ENCODE assay signal across 9 cellular contexts in genomic region chr20:57747889-57748456, GRCh38. TPM values are rescaled to one million over a fixed set of nuclear protein-coding genes. Genes with fewer than 3 reads are reported as not detected.
A peak's percentile ranks its signal among the peaks of the same experiment; 100 is the strongest.
DNase-seq lines count a peak whose midpoint lies in the region; ATAC-seq and TF ChIP-seq lines count a peak whose summit lies in the region.
"Had no signal": no experiment of that assay in that cellular context is flagged by ENCODE, and none has a peak within 500 bp of the region (broad histone marks: within the 10 kb centered on the region; RNA-seq: fewer than 3 reads in every experiment).

No MANE protein-coding gene starts in this region.

- H3K9me2 ChIP-seq in PC-3 (replicated peaks; ENCODE audit: low read length) = no peaks in the 10 kb centered on the region
- H3K9me2 ChIP-seq in hepatocyte (replicated peaks; ENCODE audit: insufficient read depth) = no peaks in the 10 kb centered on the region

- H3K4me3 Mint-ChIP-seq in naive thymus-derived CD4-positive, alpha-beta T cell = peak overlapping the region in 6 of 10 donors; percentile 39 to 92 (median 87)

- peak overlapping the region in 1 of 9 donors; percentile 38 for H3K27ac Mint-ChIP-seq in naive thymus-derived CD4-positive, alpha-beta T cell
- H3K27ac Mint-ChIP-seq: T-helper 2 cell treated with Interferon-gamma antibody and Interleukin-4, amounts not matched to agents 5 μg/mL and 100 μg/mL, for 36 hours had no signal

- in situ Hi-C loops in transverse colon (cut with MboI; ENCODE audit: low pct_ligation_motif_present in 1 of 4, low pct_unique_long_range_greater_than_20kb in 1 of 4, low sequenced_read_pairs in 3 of 4) = no loop called here

- H3K4me2 ChIP-seq in PC-3 (ENCODE audit: low read length) (peak overlapping the region; percentile 79), hepatocyte (no peak overlapping the region)

- peak overlapping the region; percentile 50; the same call in 1 of the 2 replicates for H3K9ac ChIP-seq in PC-3 (ENCODE audit: low read length)

- DNase-seq in PC-3 (no peak), coronary artery (ENCODE audit: low spot score) (no peak), transverse colon (no peak), hepatocyte (ENCODE audit: low spot score) (no peak), SK-N-DZ (ENCODE audit: low spot score) (no peak)
- no peak for DNase-seq in naive thymus-derived CD4-positive, alpha-beta T cell
- DNase-seq: H7 had no signal

- H3K9me3 ChIP-seq in PC-3 (ENCODE audit: low read length) = no peaks in the 10 kb centered on the region
- peaks cover 0 to 5% (median 0%) of the 10 kb centered on the region in 3 experiments for H3K9me3 ChIP-seq in naive thymus-derived CD4-positive, alpha-beta T cell (ENCODE audit: control insufficient read depth in 2 of 3, low read length in 3 of 3)
- H3K9me3 ChIP-seq in transverse colon = no peaks in the 10 kb centered on the region
- H3K9me3 ChIP-seq in hepatocyte (ENCODE audit: low read depth) = no peaks in the 10 kb centered on the region

- H3K9me3 Mint-ChIP-seq in naive thymus-derived CD4-positive, alpha-beta T cell = peaks cover 0 to 6% (median 0%) of the 10 kb centered on the region in 11 donors
- H3K9me3 Mint-ChIP-seq: T-helper 2 cell treated with Interferon-gamma antibody and Interleukin-4, amounts not matched to agents 5 μg/mL and 100 μg/mL, for 36 hours had no signal

- WGBS in transverse colon (ENCODE audit: low coverage in 1 of 2), 2 donors = 30 to 48% methylated on average over 4 to 18 of the region's 18 CpGs
- WGBS in hepatocyte (ENCODE audit: low lambda C conversion rate, missing lambda C conversion rate) = 78% methylated on average over 18 of the region's 18 CpGs

- H3K27ac ChIP-seq in PC-3 (ENCODE audit: low read length) = peak overlapping the region; percentile 43
- peak overlapping the region; percentile 88 to 92 for H3K27ac ChIP-seq in coronary artery
- H3K27ac ChIP-seq in naive thymus-derived CD4-positive, alpha-beta T cell (ENCODE audit: low read depth, low read length) = no peak overlapping the region
- peak overlapping the region; percentile 60 to 72 (median 68) for H3K27ac ChIP-seq in transverse colon
- no peak overlapping the region for H3K27ac ChIP-seq in hepatocyte

- no peak for TF ChIP-seq EP300 in transverse colon (IDR thresholded peaks at IDR 0.05; ENCODE audit: low read depth)

- no TSS peak for BruUV-seq in PC-3 (replicated peaks; lab: Mats Ljungman, UMichigan)

- H3K27me3 ChIP-seq in PC-3 (ENCODE audit: low read length) (no peaks in the 10 kb centered on the region), transverse colon (no peaks in the 10 kb centered on the region), hepatocyte (no peaks in the 10 kb centered on the region)
- no peaks in the 10 kb centered on the region for H3K27me3 ChIP-seq in naive thymus-derived CD4-positive, alpha-beta T cell (ENCODE audit: control insufficient read depth in 2 of 2, insufficient read depth in 2 of 2, low read length in 2 of 2)

- ATAC-seq in PC-3 (peak; percentile 7), GM19035 (IDR thresholded peaks at IDR 0.05; ENCODE audit: unreplicated experiment) (no peak)
- ATAC-seq in naive thymus-derived CD4-positive, alpha-beta T cell = no peak

- TF ChIP-seq CTCF in PC-3 (conservative IDR thresholded peaks at IDR 0.05; ENCODE audit: low read depth, low read length) = no peak
- no peak for TF ChIP-seq CTCF in coronary artery (IDR thresholded peaks at IDR 0.05)
- TF ChIP-seq CTCF in transverse colon (IDR thresholded peaks at IDR 0.05) = no peak
- no peak for TF ChIP-seq CTCF in hepatocyte (IDR thresholded peaks at IDR 0.05; ENCODE audit: poor library complexity)

- H4K20me1 ChIP-seq in PC-3 (ENCODE audit: low read length) = no peaks in the 10 kb centered on the region
- no peaks in the 10 kb centered on the region for H4K20me1 ChIP-seq in hepatocyte (ENCODE audit: insufficient read depth, poor library complexity, severe bottlenecking)

- POLR2A ChIA-PET in PC-3 (lab: Charles Lee; ENCODE audit: unreplicated experiment) = interaction anchor here (0.9 kb wide), 1 partner anchor 467 kb away, joined by 3 read pairs; no protein-coding TSS in a partner anchor
- POLR2A ChIA-PET in naive thymus-derived CD4-positive, alpha-beta T cell (lab: Charles Lee) = no interaction called here

- peaks cover 5 to 21% (median 11%) of the 10 kb centered on the region in 7 donors for H3K4me1 Mint-ChIP-seq in naive thymus-derived CD4-positive, alpha-beta T cell

- peaks cover 14 to 39% (median 21%) of the 10 kb centered on the region in 5 donors for H3K27me3 Mint-ChIP-seq in naive thymus-derived CD4-positive, alpha-beta T cell

- H3K36me3 ChIP-seq in PC-3 (ENCODE audit: low read depth, low read length) = no peaks in the 10 kb centered on the region
- no peaks in the 10 kb centered on the region for H3K36me3 ChIP-seq in naive thymus-derived CD4-positive, alpha-beta T cell (ENCODE audit: control insufficient read depth in 2 of 3, insufficient read depth in 3 of 3, low read length in 3 of 3)
- no peaks in the 10 kb centered on the region for H3K36me3 ChIP-seq in transverse colon
- no peaks in the 10 kb centered on the region for H3K36me3 ChIP-seq in hepatocyte (replicated peaks; ENCODE audit: insufficient read depth, low read depth)

- H3F3A ChIP-seq in PC-3 (ENCODE audit: low read length, unreplicated experiment) = no peaks in the 10 kb centered on the region

- CTCF ChIA-PET in PC-3 (lab: Charles Lee) = no interaction called here
- CTCF ChIA-PET in naive thymus-derived CD4-positive, alpha-beta T cell (lab: Charles Lee) = no interaction called here

- H3K79me2 ChIP-seq in PC-3 (ENCODE audit: low read length) = no peaks in the 10 kb centered on the region
- H3K79me2 ChIP-seq in hepatocyte = no peaks in the 10 kb centered on the region

- no peak for TF ChIP-seq POLR2A in transverse colon (IDR thresholded peaks at IDR 0.05)

- peak overlapping the region; percentile 69 for H2AFZ ChIP-seq in PC-3 (ENCODE audit: low read length)
- H2AFZ ChIP-seq in hepatocyte = no peak overlapping the region

- H3K4me1 ChIP-seq in PC-3 (ENCODE audit: insufficient read depth, low read length) = peaks cover 26% of the 10 kb centered on the region
- H3K4me1 ChIP-seq in naive thymus-derived CD4-positive, alpha-beta T cell (ENCODE audit: control insufficient read depth in 2 of 2, insufficient read depth in 2 of 2, low read length in 2 of 2) = no peaks in the 10 kb centered on the region
- peaks cover 9 to 19% (median 19%) of the 10 kb centered on the region in 4 donors for H3K4me1 ChIP-seq in transverse colon
- H3K4me1 ChIP-seq in hepatocyte (ENCODE audit: insufficient read depth) = peaks cover 18% of the 10 kb centered on the region

- peak overlapping the region; percentile 58 for H3K4me3 ChIP-seq in PC-3 (ENCODE audit: low read length)
- H3K4me3 ChIP-seq in coronary artery = peak overlapping the region; percentile 62
- no peak overlapping the region for H3K4me3 ChIP-seq in naive thymus-derived CD4-positive, alpha-beta T cell (ENCODE audit: low read length)
- H3K4me3 ChIP-seq in transverse colon = no peak overlapping the region
- H3K4me3 ChIP-seq in hepatocyte = no peak overlapping the region

- no peaks in the 10 kb centered on the region for H3K36me3 Mint-ChIP-seq in naive thymus-derived CD4-positive, alpha-beta T cell

- intact Hi-C loops in PC-3 (cut with micrococcal nuclease) (loop anchor here (1.0 kb wide), 2 partner anchors 30 to 34 kb away; no protein-coding TSS in a partner anchor), transverse colon (cut with DNase I; ENCODE audit: low total_unique reads) (no loop called here)
- intact Hi-C loops in naive thymus-derived CD4-positive, alpha-beta T cell (cut with micrococcal nuclease) = loop anchor here in 1 of 2 donors (2.0 kb wide), 1 partner anchor 37 kb away; the partner anchor contains the start of gene PMEPA1

RNA-seq across cellular contexts. Expression of gene PMEPA1, which starts 38.2 kb away (rescaled TPM):
- total RNA-seq in PC-3 (2014; rRNA removed) (21.9 and 29.3 TPM in 2 replicates), transverse colon (10 to 100 TPM in 2 of 4 donors, 1 to 10 TPM in 2; 6.4 to 10.8 (median 8.4) TPM), hepatocyte (6.8 and 9.2 TPM in 2 replicates)
- total RNA-seq in naive thymus-derived CD4-positive, alpha-beta T cell = 1 to 10 TPM in 4 of 5 experiments, under 1 TPM in 1; 0.44 to 10.0 (median 9.0) TPM
- polyA plus RNA-seq in naive thymus-derived CD4-positive, alpha-beta T cell = 1 to 10 TPM; 3.1 to 4.0 TPM
- polyA plus RNA-seq in hepatocyte = 34.1 and 40.3 TPM in 2 replicates
- 3.4 and 3.7 TPM in 2 replicates for polyA plus RNA-seq in SK-N-DZ (2014; cell fraction: cytosol; rRNA removed)
- polyA plus RNA-seq in SK-N-DZ (2014; cell fraction: nucleus; rRNA removed) = 3.1 and 6.3 TPM in 2 replicates

Comparison
In these comparisons a context has a peak if more than half of its experiments do, and no peak if none do; other contexts are left out.
1. H3K27ac ChIP-seq: peak in PC-3 (single experiment), coronary artery (2 of 2) and transverse colon (4 of 4); none in naive thymus-derived CD4-positive, alpha-beta T cell (single experiment) and hepatocyte (single experiment).
2. H3K4me3 ChIP-seq: peak in PC-3 (single experiment) and coronary artery (single experiment); none in naive thymus-derived CD4-positive, alpha-beta T cell (single experiment), transverse colon (0 of 4) and hepatocyte (single experiment).